Comparison of ENCODE assay signal across 12 cellular contexts in the genomic region with DNA sequence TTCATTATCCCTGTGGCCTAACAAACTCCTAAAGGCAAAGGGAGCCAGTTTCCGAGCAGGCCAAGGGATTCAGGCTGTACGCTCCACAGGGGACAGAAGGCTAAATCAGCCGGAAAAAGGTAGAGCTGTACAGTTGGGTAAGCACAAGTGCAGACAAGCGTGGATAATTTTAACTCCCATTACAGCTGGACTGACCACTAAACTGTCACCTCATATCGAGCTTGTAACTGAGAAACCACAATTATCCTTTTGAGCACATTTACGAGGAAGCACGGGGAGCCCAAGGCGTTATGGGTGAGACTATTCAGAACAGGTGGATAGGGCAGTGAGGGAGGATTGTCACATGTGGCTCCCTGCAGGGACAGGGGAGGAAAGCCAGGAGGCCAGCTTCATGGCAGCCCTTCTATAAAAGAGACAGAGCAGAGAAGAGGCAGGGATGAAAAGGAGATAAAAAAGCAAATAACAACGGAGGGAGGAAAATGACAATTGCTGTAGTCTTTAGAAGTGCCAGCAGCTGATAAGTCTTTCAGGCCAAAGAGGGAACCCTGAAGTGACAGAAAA.
DNase-seq lines count a peak whose midpoint lies in the region; ATAC-seq and TF ChIP-seq lines count a peak whose summit lies in the region.
"Had no signal": no experiment of that assay in that cellular context is flagged by ENCODE, and none has a peak within 500 bp of the region (broad histone marks: within the 10 kb centered on the region; RNA-seq: fewer than 3 reads in every experiment).

No MANE protein-coding gene starts in this region.

- TF ChIP-seq CTCF in kidney epithelial cell (IDR thresholded peaks at IDR 0.05; ENCODE audit: insufficient read depth, low read length, poor library complexity, severe bottlenecking) (no peak), upper lobe of left lung (IDR thresholded peaks at IDR 0.05) (no peak)

- no peak overlapping the region for H3K27ac Mint-ChIP-seq in T-helper 2 cell treated with Interferon-gamma antibody and Interleukin-4, amounts not matched to agents 5 μg/mL and 100 μg/mL, for 36 hours

- no peak overlapping the region; a peak in 1 of 22 replicates for H3K27ac ChIP-seq in BLaER1 treated with 17β-estradiol and CSF1 and Interleukin-3, amounts not matched to agents 10 nM and 100 nM
- no peak overlapping the region for H3K27ac ChIP-seq in upper lobe of left lung
- H3K27ac ChIP-seq: spleen had no signal

- H3K27me3 ChIP-seq in BLaER1 treated with 17β-estradiol and CSF1 and Interleukin-3, amounts not matched to agents 10 nM and 100 nM: no peaks in the 10 kb centered on the region
- H3K27me3 ChIP-seq in kidney epithelial cell (ENCODE audit: control insufficient read depth, insufficient read depth, low read length): peaks cover 4% of the 10 kb centered on the region
- no peaks in the 10 kb centered on the region for H3K27me3 ChIP-seq in upper lobe of left lung
- H3K27me3 ChIP-seq: spleen had no signal

- no peak for ATAC-seq in upper lobe of left lung (ENCODE audit: low FRiP score in 2 of 2)
- ATAC-seq in GM18505 (IDR thresholded peaks at IDR 0.05; ENCODE audit: unreplicated experiment): no peak

- H3K9ac ChIP-seq in BLaER1 treated with 17β-estradiol and CSF1 and Interleukin-3, amounts not matched to agents 10 nM and 100 nM: no peak overlapping the region; a peak in 1 of 22 replicates

- peaks cover 7 to 50% (median 38%) of the 10 kb centered on the region in 10 experiments; a peak in 17 of 20 replicates for H3K4me1 ChIP-seq in BLaER1 treated with 17β-estradiol and CSF1 and Interleukin-3, amounts not matched to agents 10 nM and 100 nM
- H3K4me1 ChIP-seq in upper lobe of left lung: no peaks in the 10 kb centered on the region
- H3K4me1 ChIP-seq: spleen had no signal

- no peaks in the 10 kb centered on the region for H3K36me3 ChIP-seq in BLaER1 treated with 17β-estradiol and CSF1 and Interleukin-3, amounts not matched to agents 10 nM and 100 nM
- H3K36me3 ChIP-seq in kidney epithelial cell (ENCODE audit: control insufficient read depth, insufficient read depth, low read length) (no peaks in the 10 kb centered on the region), upper lobe of left lung (no peaks in the 10 kb centered on the region)
- H3K36me3 ChIP-seq: spleen had no signal

- TF ChIP-seq POLR2A in upper lobe of left lung (IDR thresholded peaks at IDR 0.05): no peak
- no peak for TF ChIP-seq POLR2A in GM18505 (IDR thresholded peaks at IDR 0.05; ENCODE audit: borderline replicate concordance, extremely low read depth, insufficient read depth, insufficient read length)

- no peak for TF ChIP-seq EP300 in upper lobe of left lung (IDR thresholded peaks at IDR 0.05)

- no peaks in the 10 kb centered on the region for H3K4me1 Mint-ChIP-seq in T-helper 2 cell treated with Interferon-gamma antibody and Interleukin-4, amounts not matched to agents 5 μg/mL and 100 μg/mL, for 36 hours (ENCODE audit: low read depth)

- H3K4me2 ChIP-seq in BLaER1 treated with 17β-estradiol and CSF1 and Interleukin-3, amounts not matched to agents 10 nM and 100 nM: peak overlapping the region; percentile 19 to 86 (median 71); a peak in 20 of 22 replicates

- no peaks in the 10 kb centered on the region for H3K36me3 Mint-ChIP-seq in T-helper 2 cell treated with Interferon-gamma antibody and Interleukin-4, amounts not matched to agents 5 μg/mL and 100 μg/mL, for 36 hours (ENCODE audit: low read depth)

- H4K20me1 ChIP-seq in BLaER1 treated with 17β-estradiol and CSF1 and Interleukin-3, amounts not matched to agents 10 nM and 100 nM: no peaks in the 10 kb centered on the region

- peak; percentile 31 for DNase-seq in HT-29 (ENCODE audit: low spot score)
- DNase-seq in RPMI7951 (ENCODE audit: low read depth): peak; percentile 65
- peak; percentile 59 for DNase-seq in kidney epithelial cell (ENCODE audit: low read depth)
- DNase-seq in upper lobe of left lung: no peak
- DNase-seq in germinal center (ENCODE audit: low spot score): no peak
- no peak for DNase-seq in T-helper 2 cell treated with Interferon-gamma antibody and Interleukin-4, amounts not matched to agents 5 μg/mL and 100 μg/mL, for 36 hours (ENCODE audit: low spot score)
- DNase-seq: activated CD4-positive, alpha-beta T cell treated with anti-CD3 and anti-CD28 coated beads, Interleukin-2, amount 50 U/mL, for 1 hour; cortex of kidney; mesenchymal stem cell; spleen had no signal

- H3K9me3 Mint-ChIP-seq in T-helper 2 cell treated with Interferon-gamma antibody and Interleukin-4, amounts not matched to agents 5 μg/mL and 100 μg/mL, for 36 hours: no peaks in the 10 kb centered on the region

- H3K27me3 Mint-ChIP-seq in T-helper 2 cell treated with Interferon-gamma antibody and Interleukin-4, amounts not matched to agents 5 μg/mL and 100 μg/mL, for 36 hours (ENCODE audit: low read depth): no peaks in the 10 kb centered on the region

- no peak overlapping the region for H3K4me3 ChIP-seq in BLaER1 treated with 17β-estradiol and CSF1 and Interleukin-3, amounts not matched to agents 10 nM and 100 nM
- H3K4me3 ChIP-seq in kidney epithelial cell (ENCODE audit: low read depth, low read length) (no peak overlapping the region), upper lobe of left lung (no peak overlapping the region)
- H3K4me3 ChIP-seq: spleen had no signal

- H3K9me3 ChIP-seq in BLaER1 treated with 17β-estradiol and CSF1 and Interleukin-3, amounts not matched to agents 10 nM and 100 nM (replicated peaks in 1 of 11): peaks cover 0 to 25% (median 12%) of the 10 kb centered on the region in 11 experiments; a peak in 12 of 22 replicates
- no peaks in the 10 kb centered on the region for H3K9me3 ChIP-seq in upper lobe of left lung

- H3K4me3 Mint-ChIP-seq in T-helper 2 cell treated with Interferon-gamma antibody and Interleukin-4, amounts not matched to agents 5 μg/mL and 100 μg/mL, for 36 hours: no peak overlapping the region

- WGBS in upper lobe of left lung, 2 donors: 53 to 68% methylated on average over 9 of the region's 9 CpGs

Comparison
In these comparisons a context has a peak if more than half of its experiments do, and no peak if none do; other contexts are left out.
1. DNase-seq: peak in HT-29 (single experiment), RPMI7951 (single experiment) and kidney epithelial cell (single experiment); none in upper lobe of left lung (0 of 2), germinal center (single experiment) and T-helper 2 cell treated with Interferon-gamma antibody and Interleukin-4, amounts not matched to agents 5 μg/mL and 100 μg/mL, for 36 hours (single experiment).